19 cellular contexts compared by ENCODE assay signal in genomic region chr13:112743451-112744305, GRCh38. TPM values are rescaled to one million over a fixed set of nuclear protein-coding genes. Genes with fewer than 3 reads are reported as not detected.
DNase-seq lines count a peak whose midpoint lies in the region; ATAC-seq lines count a peak whose summit lies in the region.
"Had no signal": no experiment of that assay in that cellular context is flagged by ENCODE, and none has a peak within 500 bp of the region (broad histone marks: within the 10 kb centered on the region; RNA-seq: fewer than 3 reads in every experiment).

No MANE protein-coding gene starts in this region.

- no peaks in the 10 kb centered on the region for H3K36me3 Mint-ChIP-seq in activated naive CD4-positive, alpha-beta T cell treated with anti-CD3 and anti-CD28 coated beads, Interleukin-2, amount 50 U/mL, for 24 hours
- H3K36me3 Mint-ChIP-seq: stimulated activated memory B cell treated with anti-CD40 and anti-IgM and Interleukin-4, amounts not matched to agents 10 μg/mL and 1 μg/mL and 100 μg/mL, for 72 hours had no signal

- WGBS in right cardiac atrium = 73% methylated on average over 18 of the region's 18 CpGs

- no peaks in the 10 kb centered on the region for H3K27me3 ChIP-seq in right cardiac atrium (ENCODE audit: control insufficient read depth, insufficient read depth)
- H3K27me3 ChIP-seq: adrenal gland had no signal

- peak overlapping the region; percentile 30 for H3K27ac Mint-ChIP-seq in activated naive CD4-positive, alpha-beta T cell treated with anti-CD3 and anti-CD28 coated beads, Interleukin-2, amount 50 U/mL, for 24 hours
- H3K27ac Mint-ChIP-seq: stimulated activated memory B cell treated with anti-CD40 and anti-IgM and Interleukin-4, amounts not matched to agents 10 μg/mL and 1 μg/mL and 100 μg/mL, for 72 hours had no signal

- no peak for DNase-seq in activated naive CD4-positive, alpha-beta T cell (lab: John Stamatoyannopoulos, UW)
- DNase-seq in NCI-H69 (lab: John Stamatoyannopoulos, UW) (peak; percentile 58), right cardiac atrium (no peak), superior temporal gyrus (ENCODE audit: extremely low spot score) (peak; percentile 10), DMS 273 (lab: John Stamatoyannopoulos, UW; ENCODE audit: unreplicated experiment) (no peak), NCI-H2171 (lab: John Stamatoyannopoulos, UW) (no peak), HUDEP-2 (lab: John Stamatoyannopoulos, UW; ENCODE audit: unreplicated experiment in 76 of 76) (no peak)
- DNase-seq: ACHN, adrenal gland, KBM-7, NCI-H2107, NCI-H526, PC-3, SK-N-SH, T-helper 9 cell had no signal

- H3K27ac ChIP-seq in right cardiac atrium (ENCODE audit: low read length) = peak overlapping the region; percentile 4
- H3K27ac ChIP-seq: adrenal gland had no signal

- peaks cover 46% of the 10 kb centered on the region for H3K4me1 Mint-ChIP-seq in activated naive CD4-positive, alpha-beta T cell treated with anti-CD3 and anti-CD28 coated beads, Interleukin-2, amount 50 U/mL, for 24 hours

- no peaks in the 10 kb centered on the region for H3K9me3 Mint-ChIP-seq in activated naive CD4-positive, alpha-beta T cell treated with anti-CD3 and anti-CD28 coated beads, Interleukin-2, amount 50 U/mL, for 24 hours
- H3K9me3 Mint-ChIP-seq: central memory CD8-positive, alpha-beta T cell; stimulated activated memory B cell treated with anti-CD40 and anti-IgM and Interleukin-4, amounts not matched to agents 10 μg/mL and 1 μg/mL and 100 μg/mL, for 72 hours had no signal

- peak in 1 of 2 donors; percentile 14 for ATAC-seq in right cardiac atrium
- ATAC-seq: activated CD4-positive, CD25-positive, alpha-beta regulatory T cell treated with anti-CD3 and anti-CD28 coated beads, Interleukin-2, amount 50 U/mL, for 24 hours; PC-3; stimulated activated memory B cell treated with anti-CD40 and anti-IgM and Interleukin-4, amounts not matched to agents 10 μg/mL and 1 μg/mL and 100 μg/mL, for 72 hours had no signal

- H3K9me3 ChIP-seq in right cardiac atrium (ENCODE audit: control insufficient read depth, low read length) = no peaks in the 10 kb centered on the region
- H3K9me3 ChIP-seq: adrenal gland, SK-N-SH had no signal

- H3K4me3 Mint-ChIP-seq in activated naive CD4-positive, alpha-beta T cell treated with anti-CD3 and anti-CD28 coated beads, Interleukin-2, amount 50 U/mL, for 24 hours = no peak overlapping the region
- H3K4me3 Mint-ChIP-seq: central memory CD8-positive, alpha-beta T cell; stimulated activated memory B cell treated with anti-CD40 and anti-IgM and Interleukin-4, amounts not matched to agents 10 μg/mL and 1 μg/mL and 100 μg/mL, for 72 hours had no signal

- intact Hi-C loops in right cardiac atrium (cut with DNase I) = no loop called here

- peaks cover 6% of the 10 kb centered on the region for H3K4me1 ChIP-seq in right cardiac atrium (ENCODE audit: control insufficient read depth, insufficient read depth, low read length)

- H3K27me3 Mint-ChIP-seq in activated naive CD4-positive, alpha-beta T cell treated with anti-CD3 and anti-CD28 coated beads, Interleukin-2, amount 50 U/mL, for 24 hours = no peaks in the 10 kb centered on the region
- H3K27me3 Mint-ChIP-seq: central memory CD8-positive, alpha-beta T cell; stimulated activated memory B cell treated with anti-CD40 and anti-IgM and Interleukin-4, amounts not matched to agents 10 μg/mL and 1 μg/mL and 100 μg/mL, for 72 hours had no signal

- no peak overlapping the region for H3K4me3 ChIP-seq in right cardiac atrium (ENCODE audit: low read length)
- H3K4me3 ChIP-seq: adrenal gland had no signal

RNA-seq across cellular contexts. Expression of gene ATP11A, which starts 53.8 kb away (rescaled TPM):
- 100 to 1,000 TPM in 1 of 4 donors, 10 to 100 TPM in 3; 53.7 to 100 (median 87.8) TPM for total RNA-seq in right cardiac atrium
- 19.5 TPM for polyA plus RNA-seq in right cardiac atrium

Comparison
In these comparisons a context has a peak if more than half of its experiments do, and no peak if none do; other contexts are left out.
1. DNase-seq: peak in NCI-H69 (single experiment) and superior temporal gyrus (single experiment); none in activated naive CD4-positive, alpha-beta T cell (0 of 4), right cardiac atrium (0 of 3), DMS 273 (single experiment), NCI-H2171 (single experiment) and HUDEP-2 (0 of 76).